1 cellular context compared by ENCODE assay signal in the genomic region with DNA sequence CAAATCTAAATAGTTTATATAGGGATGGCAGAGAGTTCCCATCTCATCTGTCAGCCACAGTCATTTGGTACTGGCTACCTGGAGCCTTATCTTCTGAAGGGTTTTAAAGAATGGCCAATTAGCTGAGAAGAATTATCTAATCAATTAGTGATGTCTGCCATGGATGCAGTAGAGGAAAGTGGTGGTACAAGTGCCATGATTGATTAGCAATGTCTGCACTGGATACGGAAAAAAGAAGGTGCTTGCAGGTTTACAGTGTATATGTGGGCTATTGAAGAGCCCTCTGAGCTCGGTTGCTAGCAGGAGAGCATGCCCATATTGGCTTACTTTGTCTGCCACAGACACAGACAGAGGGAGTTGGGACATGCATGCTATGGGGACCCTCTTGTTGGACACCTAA.
A peak's percentile ranks its signal among the peaks of the same experiment; 100 is the strongest.
TF ChIP-seq lines count a peak whose summit lies in the region.

No MANE protein-coding gene starts in this region.

TF ChIP-seq in H1, 55 proteins besides CTCF, POLR2A, EP300 and RAD21:
- TF ChIP-seq SRF (IDR thresholded peaks at IDR 0.05; ENCODE audit: low read depth, low read length), result 0 out of 2 replicates have a peak, but pooled peaks have one; percentile 11
- no peak for TF ChIP-seq ZNF274 (IDR thresholded peaks at IDR 0.05; ENCODE audit: borderline replicate concordance, extremely low read depth, low read length)
